8 cellular contexts compared by ENCODE assay signal in the genomic region with DNA sequence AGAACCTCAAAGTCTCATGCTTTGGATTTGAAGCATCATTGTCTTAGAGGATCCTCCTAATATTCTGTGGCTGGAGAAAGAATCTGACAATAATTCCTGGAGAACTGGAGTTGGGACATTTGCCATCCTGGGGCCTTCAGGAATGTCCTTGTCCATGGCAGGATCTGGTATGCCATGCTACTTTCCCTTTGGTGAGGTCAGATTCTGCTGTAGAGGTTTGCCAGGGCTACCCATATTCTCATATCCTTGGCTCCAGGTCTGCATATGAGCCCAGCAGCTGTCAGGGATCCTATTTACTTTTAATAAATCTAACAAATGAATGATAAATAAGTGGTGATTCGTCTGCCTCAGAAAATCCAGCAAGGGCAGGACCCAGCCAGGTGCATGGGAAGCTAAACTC.
"Had no signal": no experiment of that assay in that cellular context is flagged by ENCODE, and none has a peak within 500 bp of the region (broad histone marks: within the 10 kb centered on the region; RNA-seq: fewer than 3 reads in every experiment).

No MANE protein-coding gene starts in this region.

- H3K4me1 ChIP-seq: HAP-1 had no signal

- ATAC-seq: HCT116, HepG2 had no signal

- H3K36me3 ChIP-seq: HAP-1 had no signal

- H3K9me3 ChIP-seq: HAP-1 had no signal

- DNase-seq: GM23248, GOT3, H7, HFFc6 had no signal

- H3K27ac ChIP-seq: GM23248, HL-60 had no signal

- H3K4me3 ChIP-seq: GM23248, HAP-1 had no signal
